In the genomic region with DNA sequence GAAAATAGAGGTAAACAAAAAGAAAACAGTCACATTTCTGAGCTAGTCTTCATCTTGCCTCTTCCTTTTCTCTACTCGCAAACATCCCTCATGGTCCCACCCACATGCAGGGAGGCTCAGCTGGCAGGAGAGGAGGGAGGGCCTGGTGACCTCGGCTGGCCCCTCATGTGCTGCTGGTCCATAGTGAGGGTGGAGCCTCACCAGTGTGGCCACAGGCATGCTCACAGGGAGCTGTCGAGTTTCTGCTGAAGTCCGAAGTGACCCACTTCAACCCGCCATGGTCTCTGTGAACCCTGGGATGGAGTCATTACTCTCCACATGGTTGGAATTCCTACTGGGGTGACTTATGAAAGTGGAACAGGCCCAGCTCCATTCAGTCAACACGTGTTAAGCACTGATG, we compare ENCODE assay signal across 18 cellular contexts.
DNase-seq lines count a peak whose midpoint lies in the region; ATAC-seq and TF ChIP-seq lines count a peak whose summit lies in the region.
"Had no signal": no experiment of that assay in that cellular context is flagged by ENCODE, and none has a peak within 500 bp of the region (broad histone marks: within the 10 kb centered on the region; RNA-seq: fewer than 3 reads in every experiment).

No MANE protein-coding gene starts in this region.

- 76 to 87% methylated on average over 6 of the region's 6 CpGs for WGBS in thyroid gland, 2 donors
- WGBS in esophagus squamous epithelium, 2 donors: 57 to 67% methylated on average over 5 to 6 of the region's 6 CpGs

- H3K4me3 ChIP-seq in thyroid gland (replicated peaks in 1 of 3) (no peak overlapping the region), esophagus squamous epithelium (no peak overlapping the region)

- H3K27me3 ChIP-seq in thyroid gland (no peaks in the 10 kb centered on the region), esophagus squamous epithelium (no peaks in the 10 kb centered on the region)

- H3K4me1 ChIP-seq in thyroid gland (peaks cover 44 to 60% of the 10 kb centered on the region in 2 donors), esophagus squamous epithelium (peaks cover 9 to 27% (median 20%) of the 10 kb centered on the region in 3 donors)

- no peaks in the 10 kb centered on the region for H3K9me3 ChIP-seq in thyroid gland
- H3K9me3 ChIP-seq in esophagus squamous epithelium: no peaks in the 10 kb centered on the region

- peak; percentile 36 for DNase-seq in NCI-H1694 (lab: John Stamatoyannopoulos, UW)
- DNase-seq in NCI-H1694 treated with DMSO at 0.1 percent for 48 hours (lab: John Stamatoyannopoulos, UW): no peak
- peak; percentile 40 for DNase-seq in NCI-H69 (lab: John Stamatoyannopoulos, UW)
- peak; percentile 58 for DNase-seq in islet precursor cell
- peak; percentile 40 to 51 for DNase-seq in thyroid gland
- DNase-seq in esophagus squamous epithelium (lab: John Stamatoyannopoulos, UW): no peak
- DNase-seq in middle frontal gyrus (ENCODE audit: extremely low spot score, low spot score): no peak
- DNase-seq: 8988T; activated CD4-positive, alpha-beta T cell treated with anti-CD3 and anti-CD28 coated beads for 36 hours; activated naive CD8-positive, alpha-beta T cell treated with anti-CD3 and anti-CD28 coated beads, Interleukin-2, amount 10 ng/mL, durations not matched to agents 7 days and 5 days; brain microvascular endothelial cell; foreskin melanocyte; HCEC 1CT; NCI-H2029 had no signal

- no peak for ATAC-seq in GM21717 (IDR thresholded peaks at IDR 0.05; ENCODE audit: unreplicated experiment)
- ATAC-seq: activated CD4-positive, alpha-beta T cell treated with anti-CD3 and anti-CD28 coated beads for 36 hours; stimulated activated effector memory CD8-positive, alpha-beta T cell treated with anti-CD3 and anti-CD28 coated beads, Interleukin-12 subunit alpha, Interleukin-12 subunit beta, amount 100 ng/mL, for 72 hours had no signal

- H3K27ac ChIP-seq in thyroid gland (peak overlapping the region; percentile 89 to 97 (median 94)), esophagus squamous epithelium (no peak overlapping the region)
- H3K27ac ChIP-seq: brain microvascular endothelial cell, C4-2B, HL-60 had no signal

- H3K36me3 ChIP-seq in thyroid gland (no peaks in the 10 kb centered on the region), esophagus squamous epithelium (no peaks in the 10 kb centered on the region)
- H3K36me3 ChIP-seq: brain microvascular endothelial cell had no signal

- intact Hi-C loops in thyroid gland (cut with DNase I) (loop anchor here (10.0 kb wide), 1 partner anchor 154 kb away; no protein-coding TSS in a partner anchor), esophagus squamous epithelium (cut with DNase I) (no loop called here)

- TF ChIP-seq CTCF in thyroid gland (IDR thresholded peaks at IDR 0.05) (no peak), esophagus squamous epithelium (IDR thresholded peaks at IDR 0.05) (no peak)

- TF ChIP-seq POLR2A in thyroid gland (IDR thresholded peaks at IDR 0.05) (no peak), esophagus squamous epithelium (IDR thresholded peaks at IDR 0.05) (no peak)

Comparison
In these comparisons a context has a peak if more than half of its experiments do, and no peak if none do; other contexts are left out.
1. DNase-seq: peak in NCI-H1694 (single experiment), NCI-H69 (single experiment), islet precursor cell (single experiment) and thyroid gland (2 of 2); none in NCI-H1694 treated with DMSO at 0.1 percent for 48 hours (single experiment), esophagus squamous epithelium (single experiment) and middle frontal gyrus (single experiment).
2. H3K27ac ChIP-seq: peak in thyroid gland (3 of 3); none in esophagus squamous epithelium (0 of 4).